Comparison of ENCODE assay signal across 8 cellular contexts in the genomic region with DNA sequence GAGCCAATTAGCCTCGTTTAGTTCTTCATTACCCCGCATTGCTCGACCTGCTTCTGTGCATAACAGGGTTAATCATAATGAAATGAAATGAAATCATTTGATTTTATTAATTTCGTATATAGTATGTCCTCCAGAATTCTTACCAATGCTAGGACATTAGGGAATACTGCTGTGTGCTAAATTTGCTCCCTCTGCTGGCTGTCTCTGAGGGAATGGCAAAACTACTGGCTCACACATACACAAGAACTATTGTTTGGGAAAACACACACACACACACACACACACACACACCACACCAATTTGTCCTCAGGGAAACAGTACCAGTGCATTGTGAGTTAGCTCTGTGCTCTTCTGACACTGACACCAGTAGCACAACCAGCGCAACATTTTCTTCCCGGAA.
DNase-seq lines count a peak whose midpoint lies in the region; ATAC-seq, FAIRE-seq and TF ChIP-seq lines count a peak whose summit lies in the region.

No MANE protein-coding gene starts in this region.

- H3K4me3 Mint-ChIP-seq in HFFc6 = no peak overlapping the region
- H3K4me3 Mint-ChIP-seq in mesothelial cell of epicardium = no peak overlapping the region

- H3K4me2 ChIP-seq in A549 = no peak overlapping the region

- POLR2A ChIA-PET in A549 (lab: Yijun Ruan, JAX) = no interaction called here

- WGBS in A549 (ENCODE audit: missing lambda C conversion rate) = 52% methylated on average over 6 of the region's 6 CpGs

- peak; percentile 40 for TF ChIP-seq CTCF in A549 (IDR thresholded peaks at IDR 0.05)
- peak; percentile 78 for TF ChIP-seq CTCF in HFFc6 (IDR thresholded peaks at IDR 0.05)
- TF ChIP-seq CTCF in astrocyte of the spinal cord (IDR thresholded peaks at IDR 0.05; ENCODE audit: low read depth, low read length) = peak; percentile 76
- no peak for TF ChIP-seq CTCF in mesothelial cell of epicardium (IDR thresholded peaks at IDR 0.05; ENCODE audit: unreplicated experiment)

- H3K9me3 Mint-ChIP-seq in HFFc6 (no peaks in the 10 kb centered on the region), mesothelial cell of epicardium (no peaks in the 10 kb centered on the region)

- no peak overlapping the region for H3K27ac ChIP-seq in A549

- no peak for TF ChIP-seq POLR2A in A549 (IDR thresholded peaks at IDR 0.05; ENCODE audit: low read length)

- peak in 1 of 2 experiments; percentile 33 for DNase-seq in A549 (ENCODE audit: low read depth in 1 of 2, low spot score in 1 of 2)
- DNase-seq in HFFc6 = peak; percentile 57
- peak; percentile 44 for DNase-seq in astrocyte of the spinal cord (ENCODE audit: low read depth, low spot score)
- DNase-seq in iris pigment epithelial cell (ENCODE audit: low read depth) = peak; percentile 66
- no peak for DNase-seq in A172 (ENCODE audit: low spot score)
- no peak for DNase-seq in mesothelial cell of epicardium (ENCODE audit: low spot score in 2 of 2, unreplicated experiment in 2 of 2)
- DNase-seq in NCI-H2107 (lab: John Stamatoyannopoulos, UW) = no peak
- no peak for DNase-seq in GM19240 (ENCODE audit: insufficient read length, low spot score)

- no peak for FAIRE-seq in A549 (lab: Jason Lieb, UNC)

- no peak overlapping the region for H3K27ac Mint-ChIP-seq in HFFc6
- H3K27ac Mint-ChIP-seq in mesothelial cell of epicardium = no peak overlapping the region

- ATAC-seq in A549 = peak in 1 of 2 experiments; percentile 51; a peak in 2 of 6 replicates

- CTCF ChIA-PET in A549 (lab: Yijun Ruan, JAX) = interaction anchor here (0.8 to 1.0 kb wide), 4 partner anchors 9 to 627 kb away, joined by 3 read pairs; no protein-coding TSS in a partner anchor

- H3K4me1 Mint-ChIP-seq in HFFc6 (ENCODE audit: low read depth) = peaks cover 94% of the 10 kb centered on the region
- peaks cover 84% of the 10 kb centered on the region for H3K4me1 Mint-ChIP-seq in mesothelial cell of epicardium

- in situ Hi-C loops in astrocyte of the spinal cord (cut with HindIII; ENCODE audit: low sequenced_read_pairs) = no loop called here

- no peaks in the 10 kb centered on the region for H3K27me3 Mint-ChIP-seq in HFFc6 (ENCODE audit: insufficient read depth)
- H3K27me3 Mint-ChIP-seq in mesothelial cell of epicardium (ENCODE audit: low read depth) = no peaks in the 10 kb centered on the region

- H3K36me3 Mint-ChIP-seq in HFFc6 (ENCODE audit: low read depth) = no peaks in the 10 kb centered on the region
- H3K36me3 Mint-ChIP-seq in mesothelial cell of epicardium = no peaks in the 10 kb centered on the region

- H3K4me3 ChIP-seq in A549 = no peak overlapping the region
- H3K4me3 ChIP-seq in astrocyte of the spinal cord (ENCODE audit: low read depth, low read length) = no peak overlapping the region

- H3K4me1 ChIP-seq in A549 = peaks cover 10% of the 10 kb centered on the region

- TF ChIP-seq EP300 in A549 (IDR thresholded peaks at IDR 0.05) = no peak

- H3K9me3 ChIP-seq in A549 = no peaks in the 10 kb centered on the region

- TF ChIP-seq RAD21 in A549 (conservative IDR thresholded peaks at IDR 0.05 in 1 of 2, IDR thresholded peaks at IDR 0.05 in 1 of 2) = peak; percentile 39 to 46; a peak in 4 of 5 replicates

TF ChIP-seq in A549, 52 proteins besides CTCF, POLR2A, EP300 and RAD21:
- TF ChIP-seq NPAS2 (CRISPR knock-in tag; IDR thresholded peaks at IDR 0.05; ENCODE audit: borderline replicate concordance) (no peak), JUN (IDR thresholded peaks at IDR 0.05) (no peak), ATOH8 (CRISPR knock-in tag; IDR thresholded peaks at IDR 0.05; ENCODE audit: low read depth) (no peak), SMC3 (IDR thresholded peaks at IDR 0.05) (peak; percentile 52)

Comparison
In these comparisons a context has a peak if more than half of its experiments do, and no peak if none do; other contexts are left out.
1. DNase-seq: peak in HFFc6 (single experiment), astrocyte of the spinal cord (single experiment) and iris pigment epithelial cell (single experiment); none in A172 (single experiment), mesothelial cell of epicardium (0 of 2), NCI-H2107 (single experiment) and GM19240 (single experiment).